ENCODE assay signal across 8 cellular contexts in genomic region chr22:43955040-43955882, GRCh38. TPM values are rescaled to one million over a fixed set of nuclear protein-coding genes. Genes with fewer than 3 reads are reported as not detected.
DNase-seq lines count a peak whose midpoint lies in the region; TF ChIP-seq lines count a peak whose summit lies in the region.

TSS of gene SAMM50 (plus strand) at chr22:43955442. CDS start at chr22:43955578, 136 bp downstream.

- H3F3A ChIP-seq in neural cell (ENCODE audit: insufficient read depth, low read length, poor library complexity, severe bottlenecking) = no peaks in the 10 kb centered on the region

- H3K27me3 ChIP-seq in neural cell (ENCODE audit: insufficient read depth, low read depth, low read length) = no peaks in the 10 kb centered on the region
- H3K27me3 ChIP-seq in stomach = peaks cover 0 to 6% (median 0%) of the 10 kb centered on the region in 3 donors

- H3K9me2 ChIP-seq in neural cell (ENCODE audit: insufficient read depth, low read length) = no peaks in the 10 kb centered on the region

- H3K4me3 ChIP-seq in LNCaP clone FGC (ENCODE audit: low read depth, low read length) (peak within 1 kb of the TSS; percentile 94), neural cell (ENCODE audit: low read length) (peak within 1 kb of the TSS; percentile 98), stomach (peak within 1 kb of the TSS; percentile 73 to 98 (median 84))

- peaks cover 21% of the 10 kb centered on the region for H3K79me2 ChIP-seq in neural cell (replicated peaks; ENCODE audit: insufficient read depth, low read length)

- peak; percentile 91 for DNase-seq in EL
- peak; percentile 81 for DNase-seq in GOT3 (lab: John Stamatoyannopoulos, UW)
- peak; percentile 70 for DNase-seq in LNCaP clone FGC (ENCODE audit: low read depth)
- peak; percentile 38 for DNase-seq in SIG-M5 (lab: John Stamatoyannopoulos, UW)
- peak; percentile 82 for DNase-seq in activated gamma-delta T cell (lab: John Stamatoyannopoulos, UW)
- DNase-seq in fibroblast of the conjunctiva (ENCODE audit: low read depth) = peak; percentile 73
- DNase-seq in stomach = peak; percentile 94

- peak within 1 kb of the TSS; percentile 89 for H3K4me2 ChIP-seq in neural cell (ENCODE audit: low read length)

- no peak for TF ChIP-seq POLR2A in stomach (IDR thresholded peaks at IDR 0.05)

- H2AFZ ChIP-seq in neural cell (ENCODE audit: low read depth, low read length) = peak within 1 kb of the TSS; percentile 92

- peak within 1 kb of the TSS; percentile 72 for H3K27ac ChIP-seq in neural cell (ENCODE audit: low read length)
- H3K27ac ChIP-seq in stomach = peak within 1 kb of the TSS; percentile 79 to 92 (median 89)

- peak; percentile 40 for TF ChIP-seq EP300 in neural cell (conservative IDR thresholded peaks at IDR 0.05; ENCODE audit: poor library complexity, severe bottlenecking)
- no peak for TF ChIP-seq EP300 in stomach (IDR thresholded peaks at IDR 0.05)

- TF ChIP-seq RAD21 in neural cell (conservative IDR thresholded peaks at IDR 0.05) = peak; percentile 7

- TF ChIP-seq CTCF in LNCaP clone FGC (IDR thresholded peaks at IDR 0.05; ENCODE audit: control insufficient read depth, extremely low read depth, insufficient read depth) (no peak), neural cell (IDR thresholded peaks at IDR 0.05; ENCODE audit: poor library complexity, severe bottlenecking) (peak; percentile 62), stomach (IDR thresholded peaks at IDR 0.05) (no peak)

- peaks cover 29 to 35% (median 34%) of the 10 kb centered on the region in 4 donors for H3K4me1 ChIP-seq in stomach

- WGBS in stomach, 5 donors = 0 to 1% (median 1%) methylated on average over 32 to 74 of the region's 74 CpGs

- H3K9me3 ChIP-seq in neural cell (ENCODE audit: low read length) = no peaks in the 10 kb centered on the region
- no peaks in the 10 kb centered on the region for H3K9me3 ChIP-seq in stomach

- intact Hi-C loops in stomach (cut with DNase I; ENCODE audit: low total_unique reads) = no loop called here

- no peaks in the 10 kb centered on the region for H4K20me1 ChIP-seq in neural cell (ENCODE audit: insufficient read depth)

- peak within 1 kb of the TSS; percentile 85 for H3K9ac ChIP-seq in neural cell (ENCODE audit: low read length)

- H3K36me3 ChIP-seq in neural cell (ENCODE audit: insufficient read depth, low read length) (no peaks in the 10 kb centered on the region), stomach (no peaks in the 10 kb centered on the region)

TF ChIP-seq in neural cell, 6 proteins besides CTCF, POLR2A, EP300 and RAD21:
- TF ChIP-seq REST (IDR thresholded peaks at IDR 0.05; ENCODE audit: borderline replicate concordance) = peak; percentile 83
- TF ChIP-seq SMC3 (conservative IDR thresholded peaks at IDR 0.05; ENCODE audit: poor library complexity) = peak; percentile 58
- TF ChIP-seq TAF1 (IDR thresholded peaks at IDR 0.05; ENCODE audit: low read depth) = peak; percentile 74
- TF ChIP-seq EZH2 (IDR thresholded peaks at IDR 0.05; ENCODE audit: borderline replicate concordance, insufficient read depth, low read length, poor library complexity, severe bottlenecking) = no peak
- peak; percentile 96 for TF ChIP-seq POLR2AphosphoS5 (IDR thresholded peaks at IDR 0.05)
- TF ChIP-seq MXI1 (conservative IDR thresholded peaks at IDR 0.05; ENCODE audit: poor library complexity, severe bottlenecking) = peak; percentile 95

RNA-seq across cellular contexts. Expression of gene SAMM50, which starts in this region (rescaled TPM):
- polyA plus RNA-seq in neural cell = 38.1 and 49.7 TPM in 2 replicates
- 38.2 and 39.4 TPM in 2 replicates for polyA minus RNA-seq in neural cell
- 10 to 100 TPM; 18.7 to 52.1 (median 27.8) TPM for total RNA-seq in stomach
- polyA plus RNA-seq in stomach = 10 to 100 TPM; 31.8 to 54.7 (median 34.9) TPM

Comparison
In these comparisons a context has a peak if more than half of its experiments do, and no peak if none do; other contexts are left out.
1. Peak in every context shown above with its lines: DNase-seq, H3K4me3 ChIP-seq and H3K27ac ChIP-seq.
2. DNase-seq: peak in every context shown above with its lines; median percentile 94 in stomach; 91 in EL; 82 in activated gamma-delta T cell; 81 in GOT3; 73 in fibroblast of the conjunctiva; 70 in LNCaP clone FGC; 38 in SIG-M5.